10 cellular contexts compared by ENCODE assay signal in genomic region chr9:133141833-133142594, GRCh38. TPM values are rescaled to one million over a fixed set of nuclear protein-coding genes. Genes with fewer than 3 reads are reported as not detected.
DNase-seq lines count a peak whose midpoint lies in the region; ATAC-seq and TF ChIP-seq lines count a peak whose summit lies in the region.
"Had no signal": no experiment of that assay in that cellular context is flagged by ENCODE, and none has a peak within 500 bp of the region (broad histone marks: within the 10 kb centered on the region; RNA-seq: fewer than 3 reads in every experiment).

No MANE protein-coding gene starts in this region.

- H3K36me3 ChIP-seq in ovary: no peaks in the 10 kb centered on the region
- H3K36me3 ChIP-seq: esophagus muscularis mucosa had no signal

- TF ChIP-seq EP300 in ovary (IDR thresholded peaks at IDR 0.05): no peak

- no peaks in the 10 kb centered on the region for H3K27me3 Mint-ChIP-seq in type B pancreatic cell

- no peaks in the 10 kb centered on the region for H3K9me3 Mint-ChIP-seq in type B pancreatic cell

- no peak for TF ChIP-seq CTCF in type B pancreatic cell (conservative IDR thresholded peaks at IDR 0.05)
- no peak for TF ChIP-seq CTCF in ovary (IDR thresholded peaks at IDR 0.05)

- H3K9me3 ChIP-seq in ovary: no peaks in the 10 kb centered on the region
- H3K9me3 ChIP-seq: esophagus muscularis mucosa had no signal

- H3K27me3 ChIP-seq in ovary: no peaks in the 10 kb centered on the region
- H3K27me3 ChIP-seq: esophagus muscularis mucosa had no signal

- H3K27ac ChIP-seq in ovary: no peak overlapping the region

- DNase-seq in NCI-H748 (lab: John Stamatoyannopoulos, UW; ENCODE audit: unreplicated experiment) (peak; percentile 26), NCI-H748 treated with DMSO at 0.1 percent for 48 hours (lab: John Stamatoyannopoulos, UW) (no peak), medulla oblongata (ENCODE audit: extremely low spot score) (peak; percentile 57), type B pancreatic cell (ENCODE audit: extremely low spot score, unreplicated experiment) (no peak), DMS114 treated with DMSO at 0.1 percent for 48 hours (lab: John Stamatoyannopoulos, UW; ENCODE audit: unreplicated experiment) (no peak), ovary (no peak)
- DNase-seq in activated T-helper 9 cell treated with anti-CD3 and anti-CD28 coated beads, Interleukin-2, amount 50 U/mL, for 16 hours (ENCODE audit: low read depth): peak; percentile 61

- peak overlapping the region; percentile 84 for H3K27ac Mint-ChIP-seq in type B pancreatic cell

- intact Hi-C loops in ovary (cut with DNase I): loop anchor here in 1 of 4 donors (10.0 kb wide), 1 partner anchor 97 kb away; no protein-coding TSS in a partner anchor

- H3K4me1 ChIP-seq in ovary (ENCODE audit: insufficient read depth): peaks cover 11% of the 10 kb centered on the region

- H3K36me3 Mint-ChIP-seq in type B pancreatic cell: no peaks in the 10 kb centered on the region

- TF ChIP-seq POLR2A in ovary (IDR thresholded peaks at IDR 0.05): no peak

- peaks cover 19% of the 10 kb centered on the region for H3K4me1 Mint-ChIP-seq in type B pancreatic cell (ENCODE audit: unreplicated experiment)

- WGBS in ovary, 3 donors: 69 to 73% (median 69%) methylated on average over 16 of the region's 16 CpGs

- no peak for ATAC-seq in HG03378 (IDR thresholded peaks at IDR 0.05; ENCODE audit: unreplicated experiment)
- ATAC-seq: HCT116 had no signal

- no peak overlapping the region for H3K4me3 Mint-ChIP-seq in type B pancreatic cell

- H3K4me3 ChIP-seq in ovary: no peak overlapping the region
- H3K4me3 ChIP-seq: esophagus muscularis mucosa had no signal

RNA-seq across cellular contexts. Expression of gene RALGDS, which starts 21.0 kb away (rescaled TPM):
- total RNA-seq in type B pancreatic cell (ENCODE audit: low replicate concordance) (64.8 and 86.3 TPM in 2 replicates), ovary (100 to 1,000 TPM in 1 of 7 donors, 10 to 100 TPM in 6; 26.6 to 139 (median 48.8) TPM)
- polyA plus RNA-seq in ovary: 10 to 100 TPM; 26.2 to 55.4 TPM

RNA-seq across cellular contexts. Expression of gene GBGT1, which starts 21.7 kb away (rescaled TPM):
- total RNA-seq in type B pancreatic cell (ENCODE audit: low replicate concordance) (21.0 and 54.9 TPM in 2 replicates), ovary (10 to 100 TPM; 11.0 to 43.3 (median 25.9) TPM)
- 10 to 100 TPM in 1 of 2 donors, 1 to 10 TPM in 1; 3.9 to 12.9 TPM for polyA plus RNA-seq in ovary

Comparison
In these comparisons a context has a peak if more than half of its experiments do, and no peak if none do; other contexts are left out.
1. DNase-seq: peak in NCI-H748 (single experiment), activated T-helper 9 cell treated with anti-CD3 and anti-CD28 coated beads, Interleukin-2, amount 50 U/mL, for 16 hours (single experiment) and medulla oblongata (single experiment); none in NCI-H748 treated with DMSO at 0.1 percent for 48 hours (single experiment), type B pancreatic cell (single experiment), DMS114 treated with DMSO at 0.1 percent for 48 hours (single experiment) and ovary (0 of 5).